Comparison of ENCODE assay signal across 13 cellular contexts in genomic region chr7:69603937-69604494, GRCh38. TPM values are rescaled to one million over a fixed set of nuclear protein-coding genes. Genes with fewer than 3 reads are reported as not detected.
A peak's percentile ranks its signal among the peaks of the same experiment; 100 is the strongest.
DNase-seq lines count a peak whose midpoint lies in the region; ATAC-seq and TF ChIP-seq lines count a peak whose summit lies in the region.
"Had no signal": no experiment of that assay in that cellular context is flagged by ENCODE, and none has a peak within 500 bp of the region (broad histone marks: within the 10 kb centered on the region; RNA-seq: fewer than 3 reads in every experiment).

No MANE protein-coding gene starts in this region.

- no peak overlapping the region for H3K27ac ChIP-seq in left ventricle myocardium inferior (replicated peaks)
- no peak overlapping the region for H3K27ac ChIP-seq in A673 (ENCODE audit: low read depth, low read length, poor library complexity, severe bottlenecking)
- H3K27ac ChIP-seq: SJSA1 had no signal

- H3K4me1 ChIP-seq in left ventricle myocardium inferior (peaks cover 33% of the 10 kb centered on the region), A673 (ENCODE audit: insufficient read depth, low read length, poor library complexity, severe bottlenecking) (peaks cover 15% of the 10 kb centered on the region)
- H3K4me1 ChIP-seq: BE2C had no signal

- no TSS peak for BruUV-seq in A673 (replicated peaks; lab: Mats Ljungman, UMichigan)

- H3K27me3 Mint-ChIP-seq in HFFc6 (ENCODE audit: insufficient read depth): peaks cover 1% of the 10 kb centered on the region; the same call in 1 of the 2 replicates

- H3K4me1 Mint-ChIP-seq in HFFc6 (ENCODE audit: low read depth): no peaks in the 10 kb centered on the region

- CTCF ChIA-PET in A673 (lab: Charles Lee): no interaction called here

- H3K27me3 ChIP-seq in left ventricle myocardium inferior (ENCODE audit: low read depth) (peaks cover 6% of the 10 kb centered on the region), A673 (replicated peaks; ENCODE audit: insufficient read depth, low read depth, low read length, poor library complexity) (no peaks in the 10 kb centered on the region)
- H3K27me3 ChIP-seq: BE2C had no signal

- H3K36me3 ChIP-seq in left ventricle myocardium inferior (no peaks in the 10 kb centered on the region), A673 (ENCODE audit: insufficient read depth, low read length, poor library complexity, severe bottlenecking) (no peaks in the 10 kb centered on the region)
- H3K36me3 ChIP-seq: BE2C, SJSA1 had no signal

- intact Hi-C loops in left ventricle myocardium inferior (cut with micrococcal nuclease) (no loop called here), A673 (cut with micrococcal nuclease; ENCODE audit: unreplicated experiment) (loop anchor here (10.0 kb wide), 1 partner anchor 441 kb away; no protein-coding TSS in a partner anchor)

- no peak overlapping the region for H3K4me3 ChIP-seq in left ventricle myocardium inferior
- H3K4me3 ChIP-seq in A673 (ENCODE audit: low read depth, low read length, poor library complexity, severe bottlenecking): no peak overlapping the region
- H3K4me3 ChIP-seq: SJSA1 had no signal

- DNase-seq in activated naive CD4-positive, alpha-beta T cell treated with anti-CD3 and anti-CD28 coated beads, Interleukin-2, amount 50 U/mL, for 72 hours (ENCODE audit: low spot score in 2 of 2): no peak
- DNase-seq in activated naive CD4-positive, alpha-beta T cell treated with Interleukin-2 at 50 U/mL for 16 hours: no peak
- DNase-seq in left ventricle myocardium inferior: no peak
- DNase-seq in DMS153 treated with DMSO at 0.1 percent for 48 hours (lab: John Stamatoyannopoulos, UW; ENCODE audit: unreplicated experiment): no peak
- no peak for DNase-seq in A673 (ENCODE audit: low spot score)
- DNase-seq in HFFc6: no peak
- DNase-seq: BE2C, GOT3, NCI-H1092 had no signal

- no peaks in the 10 kb centered on the region for H3K36me3 Mint-ChIP-seq in activated naive CD4-positive, alpha-beta T cell treated with anti-CD3 and anti-CD28 coated beads, Interleukin-2, amount 50 U/mL, for 72 hours
- no peaks in the 10 kb centered on the region for H3K36me3 Mint-ChIP-seq in HFFc6 (ENCODE audit: low read depth)

- H3K4me3 Mint-ChIP-seq in HFFc6: no peak overlapping the region
- H3K4me3 Mint-ChIP-seq: activated T-helper 1 cell treated with anti-CD3 and anti-CD28 coated beads, Interleukin-12 subunit alpha, Interleukin-12 subunit beta, Interleukin-2, Interleukin-4 antibody, amounts not matched to agents 30 ng/mL and 10 ng/mL and 1 ng/mL, durations not matched to agents 14 hours and 24 hours and 36 hours had no signal

- POLR2A ChIA-PET in A673 (lab: Charles Lee; ENCODE audit: low non-redundant PET): no interaction called here

- no peaks in the 10 kb centered on the region for H3K9me3 Mint-ChIP-seq in activated naive CD4-positive, alpha-beta T cell treated with anti-CD3 and anti-CD28 coated beads, Interleukin-2, amount 50 U/mL, for 72 hours
- no peaks in the 10 kb centered on the region for H3K9me3 Mint-ChIP-seq in HFFc6
- H3K9me3 Mint-ChIP-seq: activated T-helper 1 cell treated with anti-CD3 and anti-CD28 coated beads, Interleukin-12 subunit alpha, Interleukin-12 subunit beta, Interleukin-2, Interleukin-4 antibody, amounts not matched to agents 30 ng/mL and 10 ng/mL and 1 ng/mL, durations not matched to agents 14 hours and 24 hours and 36 hours had no signal

- H3K9me3 ChIP-seq in left ventricle myocardium inferior (replicated peaks): no peaks in the 10 kb centered on the region
- H3K9me3 ChIP-seq in A673 (ENCODE audit: low read depth, low read length, poor library complexity, severe bottlenecking): no peaks in the 10 kb centered on the region
- H3K9me3 ChIP-seq: BE2C, SJSA1 had no signal

- H3K27ac Mint-ChIP-seq in activated naive CD4-positive, alpha-beta T cell treated with anti-CD3 and anti-CD28 coated beads, Interleukin-2, amount 50 U/mL, for 72 hours: no peak overlapping the region
- H3K27ac Mint-ChIP-seq in HFFc6: no peak overlapping the region
- H3K27ac Mint-ChIP-seq: activated T-helper 1 cell treated with anti-CD3 and anti-CD28 coated beads, Interleukin-12 subunit alpha, Interleukin-12 subunit beta, Interleukin-2, Interleukin-4 antibody, amounts not matched to agents 30 ng/mL and 10 ng/mL and 1 ng/mL, durations not matched to agents 14 hours and 24 hours and 36 hours had no signal

- ATAC-seq in activated naive CD4-positive, alpha-beta T cell treated with anti-CD3 and anti-CD28 coated beads, Interleukin-2, amount 50 U/mL, for 72 hours: peak; percentile 54 to 64
- ATAC-seq in GM21825 (IDR thresholded peaks at IDR 0.05; ENCODE audit: unreplicated experiment): peak; percentile 71
- ATAC-seq in HG03558 (IDR thresholded peaks at IDR 0.05; ENCODE audit: extremely low read depth, unreplicated experiment): peak; percentile 66

- TF ChIP-seq CTCF in left ventricle myocardium inferior (IDR thresholded peaks at IDR 0.05; ENCODE audit: borderline replicate concordance) (no peak), A673 (conservative IDR thresholded peaks at IDR 0.05; ENCODE audit: low read depth, low read length) (no peak), HFFc6 (IDR thresholded peaks at IDR 0.05) (no peak)

RNA-seq across cellular contexts. Expression of gene AUTS2, which starts 5.7 kb away (rescaled TPM):
- total RNA-seq in activated naive CD4-positive, alpha-beta T cell treated with anti-CD3 and anti-CD28 coated beads, Interleukin-2, amount 50 U/mL, for 72 hours: 1 to 10 TPM in 1 of 2 donors, under 1 TPM in 1; 0.53 to 2.2 TPM
- 10.5 TPM for total RNA-seq in left ventricle myocardium inferior
- total RNA-seq in A673 (2021): 42.1 and 44.3 TPM in 2 replicates
- total RNA-seq in HFFc6 (2021; fragmentation: NEBNext Ultra II Directional; extraction: Animal tissue kit (Norgen Biotek cat#: 25700)): under 1 TPM in 4 of 6 experiments, not detected in 2; 0.02 to 0.19 (median 0.16) TPM
- total RNA-seq: SJSA1 had no signal
